ENCODE assay signal across 9 cellular contexts in the genomic region with DNA sequence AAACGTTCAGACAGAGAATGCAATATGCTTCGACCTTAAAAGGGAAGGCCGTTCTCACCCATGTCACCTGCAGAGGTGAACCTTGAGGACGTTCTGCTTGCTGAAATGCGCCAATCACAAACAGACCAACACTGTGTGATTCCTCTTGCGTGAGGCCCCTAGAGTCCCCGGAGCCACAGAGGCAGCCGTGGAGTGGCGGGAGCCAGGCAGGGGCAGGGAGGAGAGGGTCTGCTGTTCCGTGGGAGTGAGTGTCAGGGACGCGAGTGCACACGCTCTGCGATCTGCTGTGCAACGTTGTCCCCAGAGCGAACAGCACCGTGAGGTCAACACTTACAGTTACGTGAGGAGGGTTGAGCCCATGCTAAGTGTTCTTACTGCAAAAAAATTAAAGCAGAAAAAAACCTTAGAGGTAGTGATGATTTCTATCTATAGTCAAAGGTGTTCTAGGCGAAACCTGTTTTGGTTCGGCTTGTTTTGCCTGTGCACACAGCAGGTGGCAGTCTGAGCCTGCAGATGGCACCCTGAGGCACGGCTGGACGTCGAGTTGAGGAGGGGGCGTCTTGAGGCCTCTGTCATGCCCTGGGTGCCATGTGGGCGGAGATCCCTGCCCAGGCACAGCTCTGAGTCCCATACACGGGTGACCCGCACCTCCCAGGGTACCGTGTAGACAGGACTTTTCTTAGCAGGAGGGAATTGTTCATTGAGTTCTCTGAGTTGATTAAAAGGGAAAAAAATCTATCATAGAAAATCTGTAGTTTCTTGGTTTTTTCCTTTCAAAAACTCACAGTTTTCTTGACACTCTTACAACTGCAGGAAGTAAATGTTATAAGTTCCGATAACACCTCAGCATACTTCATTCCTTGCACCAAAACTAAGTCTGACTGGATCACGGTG.
A peak's percentile ranks its signal among the peaks of the same experiment; 100 is the strongest.
DNase-seq lines count a peak whose midpoint lies in the region; TF ChIP-seq lines count a peak whose summit lies in the region.
"Had no signal": no experiment of that assay in that cellular context is flagged by ENCODE, and none has a peak within 500 bp of the region (broad histone marks: within the 10 kb centered on the region; RNA-seq: fewer than 3 reads in every experiment).

No MANE protein-coding gene starts in this region.

- no peaks in the 10 kb centered on the region for H3F3A ChIP-seq in OCI-LY1 (ENCODE audit: insufficient read depth, low read length)

- DNase-seq in GM12864 (ENCODE audit: low read depth) (no peak), left ventricle myocardium inferior (no peak), putamen (ENCODE audit: low spot score) (peak; percentile 13), posterior vena cava (ENCODE audit: low spot score) (no peak)
- no peak for DNase-seq in activated CD4-positive, CD25-positive, alpha-beta regulatory T cell (lab: John Stamatoyannopoulos, UW)
- DNase-seq in activated CD4-positive, CD25-positive, alpha-beta regulatory T cell treated with anti-CD3 and anti-CD28 coated beads, Interleukin-2, amount 50 U/mL, for 72 hours, result no peak
- DNase-seq in activated naive CD4-positive, alpha-beta T cell treated with anti-CD3 and anti-CD28 coated beads for 36 hours, result no peak

- H3K4me2 ChIP-seq in OCI-LY1 (ENCODE audit: low read length), result no peak overlapping the region

- no peaks in the 10 kb centered on the region for H3K79me2 ChIP-seq in OCI-LY1 (ENCODE audit: insufficient read depth, low read length)

- peaks cover 27% of the 10 kb centered on the region for H3K27me3 Mint-ChIP-seq in activated naive CD4-positive, alpha-beta T cell treated with anti-CD3 and anti-CD28 coated beads for 36 hours (ENCODE audit: low read depth)

- H3K27ac Mint-ChIP-seq in activated naive CD4-positive, alpha-beta T cell treated with anti-CD3 and anti-CD28 coated beads for 36 hours, result no peak overlapping the region
- H3K27ac Mint-ChIP-seq: activated T-helper 2 cell treated with anti-CD3 and anti-CD28 coated beads, Interferon-gamma antibody, Interleukin-2, Interleukin-4, amounts not matched to agents 10 μg/mL and 5 μg/mL and 100 μg/mL, durations not matched to agents 14 hours and 24 hours and 36 hours had no signal

- no peaks in the 10 kb centered on the region for H3K9me2 ChIP-seq in OCI-LY1 (ENCODE audit: low read depth, low read length)

- no peak overlapping the region for H3K4me3 ChIP-seq in GM12864 (ENCODE audit: low read depth, low read length)
- no peak overlapping the region for H3K4me3 ChIP-seq in OCI-LY1 (ENCODE audit: low read depth, low read length, poor library complexity, severe bottlenecking)
- H3K4me3 ChIP-seq in left ventricle myocardium inferior, result no peak overlapping the region

- no peak overlapping the region for H3K4me3 Mint-ChIP-seq in activated naive CD4-positive, alpha-beta T cell treated with anti-CD3 and anti-CD28 coated beads for 36 hours

- no peak overlapping the region for H2AFZ ChIP-seq in OCI-LY1 (ENCODE audit: low read length)

- H3K4me1 ChIP-seq in OCI-LY1 (ENCODE audit: insufficient read depth, low read length, severe bottlenecking) (no peaks in the 10 kb centered on the region), left ventricle myocardium inferior (no peaks in the 10 kb centered on the region)

- H3K27ac ChIP-seq in OCI-LY1 (ENCODE audit: low read depth, low read length, poor library complexity, severe bottlenecking), result no peak overlapping the region
- H3K27ac ChIP-seq in left ventricle myocardium inferior (replicated peaks), result no peak overlapping the region

- CTCF ChIA-PET in activated naive CD4-positive, alpha-beta T cell treated with anti-CD3 and anti-CD28 coated beads for 36 hours (lab: Charles Lee), result no interaction called here

- H3K9ac ChIP-seq in OCI-LY1 (ENCODE audit: low read length), result no peak overlapping the region

- peaks cover 7% of the 10 kb centered on the region for H3K27me3 ChIP-seq in OCI-LY1 (ENCODE audit: insufficient read depth, low read length)
- peaks cover 93% of the 10 kb centered on the region for H3K27me3 ChIP-seq in left ventricle myocardium inferior (ENCODE audit: low read depth)

- intact Hi-C loops in left ventricle myocardium inferior (cut with micrococcal nuclease), result no loop called here
- intact Hi-C loops in activated naive CD4-positive, alpha-beta T cell treated with anti-CD3 and anti-CD28 coated beads for 36 hours (cut with micrococcal nuclease), result loop anchor here (10.0 kb wide), 2 partner anchors 214 to 734 kb away; no protein-coding TSS in a partner anchor
- intact Hi-C loops in posterior vena cava (cut with DNase I), result no loop called here

- no peaks in the 10 kb centered on the region for H3K4me1 Mint-ChIP-seq in activated naive CD4-positive, alpha-beta T cell treated with anti-CD3 and anti-CD28 coated beads for 36 hours (ENCODE audit: low read depth)

- H3K36me3 Mint-ChIP-seq in activated naive CD4-positive, alpha-beta T cell treated with anti-CD3 and anti-CD28 coated beads for 36 hours (ENCODE audit: low read depth), result no peaks in the 10 kb centered on the region

- H3K9me3 ChIP-seq in OCI-LY1 (ENCODE audit: low read length), result no peaks in the 10 kb centered on the region
- H3K9me3 ChIP-seq in left ventricle myocardium inferior (replicated peaks), result no peaks in the 10 kb centered on the region

- H4K20me1 ChIP-seq in OCI-LY1 (ENCODE audit: insufficient read depth, low read length), result no peaks in the 10 kb centered on the region

- H3K36me3 ChIP-seq in OCI-LY1 (ENCODE audit: insufficient read depth, low read length), result no peaks in the 10 kb centered on the region
- H3K36me3 ChIP-seq in left ventricle myocardium inferior, result no peaks in the 10 kb centered on the region

- peak; percentile 25 for TF ChIP-seq CTCF in GM12864 (IDR thresholded peaks at IDR 0.05; ENCODE audit: low read depth, low read length, missing control alignments)
- peak; percentile 47; the same call in 1 of the 2 replicates for TF ChIP-seq CTCF in OCI-LY1 (IDR thresholded peaks at IDR 0.05; ENCODE audit: low read length)
- peak; percentile 53 for TF ChIP-seq CTCF in left ventricle myocardium inferior (IDR thresholded peaks at IDR 0.05; ENCODE audit: borderline replicate concordance)

- H3K9me3 Mint-ChIP-seq in activated naive CD4-positive, alpha-beta T cell treated with anti-CD3 and anti-CD28 coated beads for 36 hours, result no peaks in the 10 kb centered on the region
- H3K9me3 Mint-ChIP-seq: activated T-helper 2 cell treated with anti-CD3 and anti-CD28 coated beads, Interferon-gamma antibody, Interleukin-2, Interleukin-4, amounts not matched to agents 10 μg/mL and 5 μg/mL and 100 μg/mL, durations not matched to agents 14 hours and 24 hours and 36 hours had no signal
